Comparison of ENCODE assay signal across 1 cellular context in the genomic region with DNA sequence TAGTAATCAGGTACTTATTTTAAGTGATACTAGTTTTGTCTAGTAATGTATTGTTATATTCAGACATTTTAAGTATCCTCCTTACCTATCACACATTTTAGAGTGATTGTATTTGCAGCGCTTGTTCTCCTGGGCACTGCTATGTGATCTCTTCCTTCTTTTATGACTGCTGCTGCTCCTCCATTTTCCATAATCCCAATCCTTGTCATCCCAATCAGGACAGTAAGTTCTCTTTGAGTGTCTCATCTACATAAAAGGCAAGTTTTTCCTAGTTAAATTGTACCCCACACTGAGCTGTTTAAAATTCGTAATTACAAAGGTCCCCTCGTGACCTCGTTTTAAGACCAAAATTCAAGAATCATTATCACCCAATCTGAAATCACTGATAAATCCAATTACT.
TF ChIP-seq lines count a peak whose summit lies in the region.

No MANE protein-coding gene starts in this region.

TF ChIP-seq in K562, 482 proteins besides CTCF, POLR2A, EP300 and RAD21:
- TF ChIP-seq BRD9 (IDR thresholded peaks at IDR 0.05; ENCODE audit: low read depth, partially characterized antibody): no peak
- TF ChIP-seq NRF1 (conservative IDR thresholded peaks at IDR 0.05 in 1 of 2, IDR thresholded peaks at IDR 0.05 in 1 of 2): no peak
- no peak for TF ChIP-seq PURB (CRISPR knock-in tag; IDR thresholded peaks at IDR 0.05; ENCODE audit: low read depth)
- TF ChIP-seq C11orf30 (IDR thresholded peaks at IDR 0.05; ENCODE audit: low read depth): no peak
- no peak for TF ChIP-seq HES1 (IDR thresholded peaks at IDR 0.05; ENCODE audit: low read depth)
- TF ChIP-seq CBFA2T3 (IDR thresholded peaks at IDR 0.05): no peak
- TF ChIP-seq ZNF408 (CRISPR knock-in tag; IDR thresholded peaks at IDR 0.05; ENCODE audit: low read depth): no peak
- TF ChIP-seq RBBP5 (IDR thresholded peaks at IDR 0.05; ENCODE audit: borderline replicate concordance, insufficient read depth, low read length, poor library complexity, severe bottlenecking): no peak
- no peak for TF ChIP-seq E2F6 (IDR thresholded peaks at IDR 0.05; ENCODE audit: borderline replicate concordance in 1 of 2, extremely low read depth in 1 of 2, insufficient read depth in 1 of 2, insufficient read length in 1 of 2, low read depth in 1 of 2, low read length in 1 of 2, poor library complexity in 1 of 2, severe bottlenecking in 1 of 2)
- TF ChIP-seq, protein P1, sequence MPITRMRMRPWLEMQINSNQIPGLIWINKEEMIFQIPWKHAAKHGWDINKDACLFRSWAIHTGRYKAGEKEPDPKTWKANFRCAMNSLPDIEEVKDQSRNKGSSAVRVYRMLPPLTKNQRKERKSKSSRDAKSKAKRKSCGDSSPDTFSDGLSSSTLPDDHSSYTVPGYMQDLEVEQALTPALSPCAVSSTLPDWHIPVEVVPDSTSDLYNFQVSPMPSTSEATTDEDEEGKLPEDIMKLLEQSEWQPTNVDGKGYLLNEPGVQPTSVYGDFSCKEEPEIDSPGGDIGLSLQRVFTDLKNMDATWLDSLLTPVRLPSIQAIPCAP (CRISPR knock-in tag; IDR thresholded peaks at IDR 0.05; ENCODE audit: borderline replicate concordance): no peak
- TF ChIP-seq ZNF766 (CRISPR knock-in tag; conservative IDR thresholded peaks at IDR 0.05): no peak
- TF ChIP-seq ZNF778 (CRISPR knock-in tag; IDR thresholded peaks at IDR 0.05): no peak
